Comparison of ENCODE assay signal across 24 cellular contexts in genomic region chr6:44273617-44274016, GRCh38. TPM values are rescaled to one million over a fixed set of nuclear protein-coding genes. Genes with fewer than 3 reads are reported as not detected.
DNase-seq lines count a peak whose midpoint lies in the region; ATAC-seq, FAIRE-seq and TF ChIP-seq lines count a peak whose summit lies in the region.
"Had no signal": no experiment of that assay in that cellular context is flagged by ENCODE, and none has a peak within 500 bp of the region (broad histone marks: within the 10 kb centered on the region; RNA-seq: fewer than 3 reads in every experiment).

No MANE protein-coding gene starts in this region.

- POLR2A ChIA-PET in HepG2 (lab: Yijun Ruan, JAX): no interaction called here

- H3K36me3 ChIP-seq in HepG2 (replicated peaks in 1 of 2; ENCODE audit: control insufficient read depth in 1 of 2, insufficient read depth in 2 of 2, low read length in 2 of 2) (no peaks in the 10 kb centered on the region), right lobe of liver (no peaks in the 10 kb centered on the region), osteoblast (ENCODE audit: insufficient read depth, low read length) (no peaks in the 10 kb centered on the region)
- H3K36me3 ChIP-seq: BLaER1 had no signal

- no peak for TF ChIP-seq POLR2A in HepG2 (IDR thresholded peaks at IDR 0.05; ENCODE audit: insufficient read depth in 1 of 2, low read depth in 2 of 2, low read length in 2 of 2)
- no peak for TF ChIP-seq POLR2A in right lobe of liver (IDR thresholded peaks at IDR 0.05)

- no peak overlapping the region for H3K9ac ChIP-seq in HepG2 (ENCODE audit: insufficient read depth, low read depth, low read length)
- H3K9ac ChIP-seq: BLaER1, GM23248 had no signal

- DNase-seq in HepG2 (ENCODE audit: low spot score) (no peak), right lobe of liver (no peak), glutamatergic neuron (no peak), osteoblast (ENCODE audit: insufficient read length, low spot score, missing footprints) (peak; percentile 74), NCI-H2029 (lab: John Stamatoyannopoulos, UW) (no peak), NCI-H345 treated with DMSO at 0.1 percent for 48 hours (lab: John Stamatoyannopoulos, UW; ENCODE audit: unreplicated experiment) (no peak), NOMO-1 treated with DMSO at 0.1 percent for 48 hours (lab: John Stamatoyannopoulos, UW; ENCODE audit: unreplicated experiment) (no peak)
- DNase-seq: Caco-2; CD4-positive, CD25-positive, alpha-beta regulatory T cell; CD8-positive, alpha-beta T cell; DMS153; DND-41; GM23248; H7; HCEC 1CT had no signal

- H3K27me3 ChIP-seq in HepG2 (ENCODE audit: control insufficient read depth in 1 of 2, insufficient read depth in 2 of 2, low read length in 2 of 2) (peaks cover 37 to 89% of the 10 kb centered on the region in 2 experiments), right lobe of liver (peaks cover 0 to 9% of the 10 kb centered on the region in 2 donors), osteoblast (ENCODE audit: insufficient read depth, low read length) (peaks cover 56% of the 10 kb centered on the region)

- no peak for FAIRE-seq in HepG2 (lab: Jason Lieb, UNC)
- FAIRE-seq: A204.1, G401.6, GM12892, H1 had no signal

- TF ChIP-seq CTCF in HepG2 (CRISPR knock-in tag; IDR thresholded peaks at IDR 0.05) (no peak), right lobe of liver (IDR thresholded peaks at IDR 0.05) (no peak), glutamatergic neuron (IDR thresholded peaks at IDR 0.05; ENCODE audit: partially characterized antibody, unreplicated experiment) (no peak), osteoblast (IDR thresholded peaks at IDR 0.05; ENCODE audit: extremely low read depth, low read depth, low read length) (no peak)

- CTCF ChIA-PET in HepG2 (lab: Yijun Ruan, JAX; ENCODE audit: low intra/inter-chr PET ratio, low total read pairs): no interaction called here

- in situ Hi-C loops in HepG2 (cut with HindIII; ENCODE audit: extremely low pct_ligation_motif_present, low pct_unique_long_range_greater_than_20kb): loop anchor here (5.0 kb wide), 1 partner anchor 64 kb away; no protein-coding TSS in a partner anchor

- no peak overlapping the region for H3K27ac ChIP-seq in HepG2 (ENCODE audit: extremely low read length, insufficient read depth, low read length)
- no peak overlapping the region for H3K27ac ChIP-seq in right lobe of liver
- H3K27ac ChIP-seq in osteoblast (ENCODE audit: low read depth, low read length): no peak overlapping the region
- H3K27ac ChIP-seq: 22Rv1, BLaER1, C4-2B, GM23248 had no signal

- H3K27me3 Mint-ChIP-seq in glutamatergic neuron (ENCODE audit: unreplicated experiment): peaks cover 28% of the 10 kb centered on the region

- peaks cover 3% of the 10 kb centered on the region; the same call in 1 of the 2 replicates for H4K20me1 ChIP-seq in HepG2 (ENCODE audit: insufficient read depth, low read length)
- H4K20me1 ChIP-seq in osteoblast (ENCODE audit: insufficient read depth, low read length): no peaks in the 10 kb centered on the region

- H3K4me3 ChIP-seq in HepG2 (replicated peaks in 1 of 3; ENCODE audit: insufficient read depth in 1 of 3, low read depth in 2 of 3, low read length in 3 of 3): no peak overlapping the region
- no peak overlapping the region for H3K4me3 ChIP-seq in right lobe of liver
- H3K4me3 ChIP-seq in osteoblast (ENCODE audit: insufficient read depth, low read length): no peak overlapping the region
- H3K4me3 ChIP-seq: BLaER1, GM23248 had no signal

- no peaks in the 10 kb centered on the region for H3K36me3 Mint-ChIP-seq in glutamatergic neuron (ENCODE audit: unreplicated experiment)
- H3K36me3 Mint-ChIP-seq: CD8-positive, alpha-beta T cell had no signal

- ATAC-seq in HepG2 (no peak), right lobe of liver (no peak)
- ATAC-seq: CD8-positive, alpha-beta T cell had no signal

- H3K79me2 ChIP-seq in HepG2 (ENCODE audit: insufficient read depth, low read length) (no peaks in the 10 kb centered on the region), osteoblast (ENCODE audit: insufficient read depth, low read length) (no peaks in the 10 kb centered on the region)

- no peak for TF ChIP-seq RAD21 in HepG2 (CRISPR knock-in tag; IDR thresholded peaks at IDR 0.05)

- H3K9me3 ChIP-seq in HepG2 (ENCODE audit: low read length): no peaks in the 10 kb centered on the region
- no peaks in the 10 kb centered on the region for H3K9me3 ChIP-seq in right lobe of liver
- no peaks in the 10 kb centered on the region for H3K9me3 ChIP-seq in osteoblast (ENCODE audit: low read depth, low read length)
- H3K9me3 ChIP-seq: BLaER1, Caco-2 had no signal

- TF ChIP-seq EP300 in HepG2 (IDR thresholded peaks at IDR 0.05; ENCODE audit: low read depth in 2 of 2, low read length in 2 of 2): no peak
- no peak for TF ChIP-seq EP300 in HepG2 (CRISPR knock-in tag; IDR thresholded peaks at IDR 0.05; ENCODE audit: borderline replicate concordance)

- H2AFZ ChIP-seq in HepG2 (ENCODE audit: low read length): no peak overlapping the region
- no peak overlapping the region for H2AFZ ChIP-seq in osteoblast (ENCODE audit: low read length)
- H2AFZ ChIP-seq: GM23248 had no signal

- no TSS peak for BruUV-seq in HepG2 (replicated peaks; lab: Mats Ljungman, UMichigan)

- H3K4me1 ChIP-seq in HepG2 (ENCODE audit: insufficient read depth, low read length): peaks cover 37% of the 10 kb centered on the region
- peaks cover 0 to 4% (median 0%) of the 10 kb centered on the region in 4 donors for H3K4me1 ChIP-seq in right lobe of liver
- no peaks in the 10 kb centered on the region for H3K4me1 ChIP-seq in osteoblast (ENCODE audit: insufficient read depth, low read length)
- H3K4me1 ChIP-seq: Caco-2 had no signal

- intact Hi-C loops in HepG2 (cut with micrococcal nuclease; ENCODE audit: unreplicated experiment) (no loop called here), right lobe of liver (cut with DNase I) (no loop called here)

- H3K27ac Mint-ChIP-seq in glutamatergic neuron (ENCODE audit: unreplicated experiment): peak overlapping the region; percentile 84
- H3K27ac Mint-ChIP-seq: B cell; CD4-positive, CD25-positive, alpha-beta regulatory T cell; CD8-positive, alpha-beta T cell had no signal

- H3K4me2 ChIP-seq in HepG2 (ENCODE audit: low read depth, low read length) (no peak overlapping the region), osteoblast (ENCODE audit: insufficient read depth, low read length) (no peak overlapping the region)
- H3K4me2 ChIP-seq: BLaER1 had no signal

- peak overlapping the region; percentile 30 for H3K4me3 Mint-ChIP-seq in glutamatergic neuron (ENCODE audit: unreplicated experiment)

- H3K9me3 Mint-ChIP-seq in glutamatergic neuron (ENCODE audit: unreplicated experiment): peaks cover 27% of the 10 kb centered on the region
- H3K9me3 Mint-ChIP-seq: CD8-positive, alpha-beta T cell had no signal

- WGBS in HepG2 (ENCODE audit: low lambda C conversion rate): 0% methylated on average over 1 of the region's 1 CpG
- WGBS in right lobe of liver (ENCODE audit: insufficient coverage, low coverage, low lambda C conversion rate, missing lambda C conversion rate): 40% methylated on average over 1 of the region's 1 CpG

- H3K4me1 Mint-ChIP-seq in glutamatergic neuron (ENCODE audit: low read depth, unreplicated experiment): peaks cover 49% of the 10 kb centered on the region

RNA-seq across cellular contexts. Expression of gene TMEM151B, which starts 3.4 kb away (rescaled TPM):
- total RNA-seq in HepG2 (2016; rRNA removed; fragmentation: Illumina TruSeq; extraction: Trizol): not detected in 2 replicates
- total RNA-seq in HepG2 (2016; cell fraction: cytosol; rRNA removed; fragmentation: Illumina TruSeq; extraction: Trizol; ENCODE audit: low read depth): not detected in 2 replicates
- 0.06 TPM in 1 of 2 replicates, not detected in the other for total RNA-seq in HepG2 (2016; cell fraction: insoluble cytoplasmic fraction; rRNA removed; fragmentation: Illumina TruSeq; extraction: Trizol)
- not detected in 2 replicates for total RNA-seq in HepG2 (2016; cell fraction: membrane; rRNA removed; fragmentation: Illumina TruSeq; extraction: Trizol)
- not detected in 2 replicates for total RNA-seq in HepG2 (2016; cell fraction: nucleus; rRNA removed; fragmentation: Illumina TruSeq; extraction: Trizol)
- polyA plus RNA-seq in HepG2 (2011; rRNA removed): 0.01 TPM in 1 of 2 replicates, not detected in the other
- 0.01 TPM in 1 of 2 replicates, not detected in the other for polyA plus RNA-seq in HepG2 (2011; cell fraction: cytosol; rRNA removed)
- polyA plus RNA-seq in HepG2 (2011; cell fraction: nucleus; rRNA removed): 0.02 TPM in 1 of 2 replicates, not detected in the other
- polyA plus RNA-seq in HepG2 (2012): 0.19 TPM in 2 replicates
- not detected in 2 replicates for polyA plus RNA-seq in HepG2 (2016; cell fraction: cytosol; fragmentation: Illumina TruSeq; extraction: Trizol; ENCODE audit: low read depth)
- polyA plus RNA-seq in HepG2 (2016; cell fraction: insoluble cytoplasmic fraction; fragmentation: Illumina TruSeq; extraction: Trizol; ENCODE audit: low read depth): not detected in 2 replicates
- polyA plus RNA-seq in HepG2 (2016; cell fraction: membrane; fragmentation: Illumina TruSeq; extraction: Trizol; ENCODE audit: low read depth): not detected in 2 replicates
- not detected in 2 replicates for polyA plus RNA-seq in HepG2 (2016; cell fraction: nucleus; fragmentation: Illumina TruSeq; extraction: Trizol; ENCODE audit: insufficient read depth, low read depth)
- polyA minus RNA-seq in HepG2 (2011; rRNA and poly(A)+ RNA removed; ENCODE audit: low replicate concordance): not detected in 2 replicates
- polyA minus RNA-seq in HepG2 (2011; cell fraction: cytosol; rRNA and poly(A)+ RNA removed): not detected in 2 replicates
- polyA minus RNA-seq in HepG2 (2011; cell fraction: nucleus; rRNA and poly(A)+ RNA removed): not detected in 2 replicates
- total RNA-seq in right lobe of liver: not detected
- 51.3 TPM for total RNA-seq in glutamatergic neuron (ENCODE audit: unreplicated experiment)
- not detected in 2 replicates for total RNA-seq in osteoblast
- total RNA-seq: Caco-2; CD4-positive, CD25-positive, alpha-beta regulatory T cell; CD8-positive, alpha-beta T cell; GM23248 had no signal
- polyA plus RNA-seq: AG04450; CD4-positive, CD25-positive, alpha-beta regulatory T cell; GM23248 had no signal

RNA-seq across cellular contexts. Expression of gene NFKBIE, which starts 8.3 kb away (rescaled TPM):
- total RNA-seq in HepG2 (2016; rRNA removed; fragmentation: Illumina TruSeq; extraction: Trizol) (14.5 and 15.0 TPM in 2 replicates), right lobe of liver (10 to 100 TPM in 3 of 6 experiments, 1 to 10 TPM in 3; 2.5 to 30.2 (median 10.8) TPM), glutamatergic neuron (ENCODE audit: unreplicated experiment) (15.3 TPM), osteoblast (3.2 and 4.7 TPM in 2 replicates)
- 5.3 and 5.4 TPM in 2 replicates for total RNA-seq in HepG2 (2016; cell fraction: cytosol; rRNA removed; fragmentation: Illumina TruSeq; extraction: Trizol; ENCODE audit: low read depth)
- total RNA-seq in HepG2 (2016; cell fraction: insoluble cytoplasmic fraction; rRNA removed; fragmentation: Illumina TruSeq; extraction: Trizol): 15.7 and 16.3 TPM in 2 replicates
- total RNA-seq in HepG2 (2016; cell fraction: membrane; rRNA removed; fragmentation: Illumina TruSeq; extraction: Trizol): 10.7 and 10.8 TPM in 2 replicates
- total RNA-seq in HepG2 (2016; cell fraction: nucleus; rRNA removed; fragmentation: Illumina TruSeq; extraction: Trizol): 8.5 and 11.8 TPM in 2 replicates
- polyA plus RNA-seq in HepG2 (2011; rRNA removed): 6.7 and 8.5 TPM in 2 replicates
- polyA plus RNA-seq in HepG2 (2011; cell fraction: cytosol; rRNA removed): 7.7 and 9.3 TPM in 2 replicates
- 11.7 and 15.6 TPM in 2 replicates for polyA plus RNA-seq in HepG2 (2011; cell fraction: nucleus; rRNA removed)
- polyA plus RNA-seq in HepG2 (2012): 7.1 TPM in 2 replicates
- 3.3 and 4.0 TPM in 2 replicates for polyA plus RNA-seq in HepG2 (2016; cell fraction: cytosol; fragmentation: Illumina TruSeq; extraction: Trizol; ENCODE audit: low read depth)
- polyA plus RNA-seq in HepG2 (2016; cell fraction: insoluble cytoplasmic fraction; fragmentation: Illumina TruSeq; extraction: Trizol; ENCODE audit: low read depth): 14.6 and 14.8 TPM in 2 replicates
- 5.7 and 7.3 TPM in 2 replicates for polyA plus RNA-seq in HepG2 (2016; cell fraction: membrane; fragmentation: Illumina TruSeq; extraction: Trizol; ENCODE audit: low read depth)
- polyA plus RNA-seq in HepG2 (2016; cell fraction: nucleus; fragmentation: Illumina TruSeq; extraction: Trizol; ENCODE audit: insufficient read depth, low read depth): 14.2 and 16.3 TPM in 2 replicates
- 3.3 and 10.9 TPM in 2 replicates for polyA minus RNA-seq in HepG2 (2011; rRNA and poly(A)+ RNA removed; ENCODE audit: low replicate concordance)
- 4.6 and 6.2 TPM in 2 replicates for polyA minus RNA-seq in HepG2 (2011; cell fraction: cytosol; rRNA and poly(A)+ RNA removed)
- 4.5 and 8.3 TPM in 2 replicates for polyA minus RNA-seq in HepG2 (2011; cell fraction: nucleus; rRNA and poly(A)+ RNA removed)

RNA-seq across cellular contexts. Expression of gene SLC35B2, which starts 16.3 kb away (rescaled TPM):
- total RNA-seq in HepG2 (2016; rRNA removed; fragmentation: Illumina TruSeq; extraction: Trizol) (34.9 and 61.1 TPM in 2 replicates), right lobe of liver (10 to 100 TPM; 15.1 to 29.0 (median 20.9) TPM), glutamatergic neuron (ENCODE audit: unreplicated experiment) (71.8 TPM), osteoblast (86.0 and 94.1 TPM in 2 replicates)
- 21.2 and 24.1 TPM in 2 replicates for total RNA-seq in HepG2 (2016; cell fraction: cytosol; rRNA removed; fragmentation: Illumina TruSeq; extraction: Trizol; ENCODE audit: low read depth)
- total RNA-seq in HepG2 (2016; cell fraction: insoluble cytoplasmic fraction; rRNA removed; fragmentation: Illumina TruSeq; extraction: Trizol): 35.1 and 62.8 TPM in 2 replicates
- 44.9 and 53.8 TPM in 2 replicates for total RNA-seq in HepG2 (2016; cell fraction: membrane; rRNA removed; fragmentation: Illumina TruSeq; extraction: Trizol)
- total RNA-seq in HepG2 (2016; cell fraction: nucleus; rRNA removed; fragmentation: Illumina TruSeq; extraction: Trizol): 56.1 and 63.9 TPM in 2 replicates
- 148 and 168 TPM in 2 replicates for polyA plus RNA-seq in HepG2 (2011; rRNA removed)
- polyA plus RNA-seq in HepG2 (2011; cell fraction: cytosol; rRNA removed): 139 and 176 TPM in 2 replicates
- polyA plus RNA-seq in HepG2 (2011; cell fraction: nucleus; rRNA removed): 99.4 and 112 TPM in 2 replicates
- 54.8 and 61.1 TPM in 2 replicates for polyA plus RNA-seq in HepG2 (2012)
- 26.8 and 34.1 TPM in 2 replicates for polyA plus RNA-seq in HepG2 (2016; cell fraction: cytosol; fragmentation: Illumina TruSeq; extraction: Trizol; ENCODE audit: low read depth)
- polyA plus RNA-seq in HepG2 (2016; cell fraction: insoluble cytoplasmic fraction; fragmentation: Illumina TruSeq; extraction: Trizol; ENCODE audit: low read depth): 41.4 and 43.9 TPM in 2 replicates
- 45.2 and 53.5 TPM in 2 replicates for polyA plus RNA-seq in HepG2 (2016; cell fraction: membrane; fragmentation: Illumina TruSeq; extraction: Trizol; ENCODE audit: low read depth)
- polyA plus RNA-seq in HepG2 (2016; cell fraction: nucleus; fragmentation: Illumina TruSeq; extraction: Trizol; ENCODE audit: insufficient read depth, low read depth): 95.9 and 97.5 TPM in 2 replicates
- 148 and 221 TPM in 2 replicates for polyA minus RNA-seq in HepG2 (2011; rRNA and poly(A)+ RNA removed; ENCODE audit: low replicate concordance)
- polyA minus RNA-seq in HepG2 (2011; cell fraction: cytosol; rRNA and poly(A)+ RNA removed): 47.0 and 47.4 TPM in 2 replicates
- polyA minus RNA-seq in HepG2 (2011; cell fraction: nucleus; rRNA and poly(A)+ RNA removed): 26.1 and 26.9 TPM in 2 replicates

RNA-seq across cellular contexts. Expression of gene HSP90AB1, which starts 26.7 kb away (rescaled TPM):
- total RNA-seq in HepG2 (2016; rRNA removed; fragmentation: Illumina TruSeq; extraction: Trizol) (1,472 and 2,212 TPM in 2 replicates), right lobe of liver (100 to 1,000 TPM; 183 to 566 (median 345) TPM), glutamatergic neuron (ENCODE audit: unreplicated experiment) (771 TPM), osteoblast (676 and 702 TPM in 2 replicates)
- total RNA-seq in HepG2 (2016; cell fraction: cytosol; rRNA removed; fragmentation: Illumina TruSeq; extraction: Trizol; ENCODE audit: low read depth): 123 and 155 TPM in 2 replicates
- 1,508 and 1,964 TPM in 2 replicates for total RNA-seq in HepG2 (2016; cell fraction: insoluble cytoplasmic fraction; rRNA removed; fragmentation: Illumina TruSeq; extraction: Trizol)
- 383 and 490 TPM in 2 replicates for total RNA-seq in HepG2 (2016; cell fraction: membrane; rRNA removed; fragmentation: Illumina TruSeq; extraction: Trizol)
- 1,014 and 1,081 TPM in 2 replicates for total RNA-seq in HepG2 (2016; cell fraction: nucleus; rRNA removed; fragmentation: Illumina TruSeq; extraction: Trizol)
- polyA plus RNA-seq in HepG2 (2011; rRNA removed): 1,076 and 1,325 TPM in 2 replicates
- polyA plus RNA-seq in HepG2 (2011; cell fraction: cytosol; rRNA removed): 1,072 and 1,224 TPM in 2 replicates
- 279 and 406 TPM in 2 replicates for polyA plus RNA-seq in HepG2 (2011; cell fraction: nucleus; rRNA removed)
- polyA plus RNA-seq in HepG2 (2012): 1,683 and 1,883 TPM in 2 replicates
- polyA plus RNA-seq in HepG2 (2016; cell fraction: cytosol; fragmentation: Illumina TruSeq; extraction: Trizol; ENCODE audit: low read depth): 155 and 188 TPM in 2 replicates
- polyA plus RNA-seq in HepG2 (2016; cell fraction: insoluble cytoplasmic fraction; fragmentation: Illumina TruSeq; extraction: Trizol; ENCODE audit: low read depth): 2,023 and 2,380 TPM in 2 replicates
- 336 and 456 TPM in 2 replicates for polyA plus RNA-seq in HepG2 (2016; cell fraction: membrane; fragmentation: Illumina TruSeq; extraction: Trizol; ENCODE audit: low read depth)
- polyA plus RNA-seq in HepG2 (2016; cell fraction: nucleus; fragmentation: Illumina TruSeq; extraction: Trizol; ENCODE audit: insufficient read depth, low read depth): 1,245 and 1,272 TPM in 2 replicates
- polyA minus RNA-seq in HepG2 (2011; rRNA and poly(A)+ RNA removed; ENCODE audit: low replicate concordance): 1,001 and 1,123 TPM in 2 replicates
- polyA minus RNA-seq in HepG2 (2011; cell fraction: cytosol; rRNA and poly(A)+ RNA removed): 1,091 and 1,101 TPM in 2 replicates
- 271 and 440 TPM in 2 replicates for polyA minus RNA-seq in HepG2 (2011; cell fraction: nucleus; rRNA and poly(A)+ RNA removed)

RNA-seq across cellular contexts. Expression of gene AARS2, which starts 39.5 kb away (rescaled TPM):
- 13.7 and 24.1 TPM in 2 replicates for total RNA-seq in HepG2 (2016; rRNA removed; fragmentation: Illumina TruSeq; extraction: Trizol)
- 6.5 and 8.6 TPM in 2 replicates for total RNA-seq in HepG2 (2016; cell fraction: cytosol; rRNA removed; fragmentation: Illumina TruSeq; extraction: Trizol; ENCODE audit: low read depth)
- 10.9 and 25.7 TPM in 2 replicates for total RNA-seq in HepG2 (2016; cell fraction: insoluble cytoplasmic fraction; rRNA removed; fragmentation: Illumina TruSeq; extraction: Trizol)
- total RNA-seq in HepG2 (2016; cell fraction: membrane; rRNA removed; fragmentation: Illumina TruSeq; extraction: Trizol): 4.5 and 4.6 TPM in 2 replicates
- total RNA-seq in HepG2 (2016; cell fraction: nucleus; rRNA removed; fragmentation: Illumina TruSeq; extraction: Trizol): 23.2 and 25.2 TPM in 2 replicates
- 7.5 and 8.3 TPM in 2 replicates for polyA plus RNA-seq in HepG2 (2011; rRNA removed)
- polyA plus RNA-seq in HepG2 (2011; cell fraction: cytosol; rRNA removed): 4.3 and 6.6 TPM in 2 replicates
- polyA plus RNA-seq in HepG2 (2011; cell fraction: nucleus; rRNA removed): 17.7 and 21.8 TPM in 2 replicates
- polyA plus RNA-seq in HepG2 (2012): 4.8 and 6.1 TPM in 2 replicates
- 0.89 and 0.94 TPM in 2 replicates for polyA plus RNA-seq in HepG2 (2016; cell fraction: cytosol; fragmentation: Illumina TruSeq; extraction: Trizol; ENCODE audit: low read depth)
- polyA plus RNA-seq in HepG2 (2016; cell fraction: insoluble cytoplasmic fraction; fragmentation: Illumina TruSeq; extraction: Trizol; ENCODE audit: low read depth): 7.2 and 9.1 TPM in 2 replicates
- 1.7 and 1.8 TPM in 2 replicates for polyA plus RNA-seq in HepG2 (2016; cell fraction: membrane; fragmentation: Illumina TruSeq; extraction: Trizol; ENCODE audit: low read depth)
- polyA plus RNA-seq in HepG2 (2016; cell fraction: nucleus; fragmentation: Illumina TruSeq; extraction: Trizol; ENCODE audit: insufficient read depth, low read depth): 27.7 and 30.3 TPM in 2 replicates
- polyA minus RNA-seq in HepG2 (2011; rRNA and poly(A)+ RNA removed; ENCODE audit: low replicate concordance): 19.5 and 27.4 TPM in 2 replicates
- 5.3 and 5.6 TPM in 2 replicates for polyA minus RNA-seq in HepG2 (2011; cell fraction: cytosol; rRNA and poly(A)+ RNA removed)
- polyA minus RNA-seq in HepG2 (2011; cell fraction: nucleus; rRNA and poly(A)+ RNA removed): 24.0 and 26.8 TPM in 2 replicates
- total RNA-seq in right lobe of liver: 1 to 10 TPM; 5.5 to 9.8 (median 7.0) TPM
- 41.7 TPM for total RNA-seq in glutamatergic neuron (ENCODE audit: unreplicated experiment)
- 6.2 and 6.5 TPM in 2 replicates for total RNA-seq in osteoblast

Comparison
In these comparisons a context has a peak if more than half of its experiments do, and no peak if none do; other contexts are left out.
1. RNA of gene TMEM151B, which starts 3.4 kb away (total RNA-seq): 51.3 TPM in glutamatergic neuron (single experiment); 0.06 TPM in HepG2, not detected in right lobe of liver and not detected in osteoblast; every median in the first group is over 10 times any median in the second.